Comparison of ENCODE assay signal across 9 cellular contexts in genomic region chr14:65850429-65851145, GRCh38.
A peak's percentile ranks its signal among the peaks of the same experiment; 100 is the strongest.
DNase-seq lines count a peak whose midpoint lies in the region; ATAC-seq and TF ChIP-seq lines count a peak whose summit lies in the region.
"Had no signal": no experiment of that assay in that cellular context is flagged by ENCODE, and none has a peak within 500 bp of the region (broad histone marks: within the 10 kb centered on the region; RNA-seq: fewer than 3 reads in every experiment).

No MANE protein-coding gene starts in this region.

- no peak overlapping the region for H3K4me3 ChIP-seq in lower lobe of right lung
- no peak overlapping the region for H3K4me3 ChIP-seq in transverse colon
- H3K4me3 ChIP-seq: heart left ventricle had no signal

- no peak for TF ChIP-seq EP300 in transverse colon (IDR thresholded peaks at IDR 0.05; ENCODE audit: low read depth)

- TF ChIP-seq CTCF in activated CD8-positive, alpha-beta T cell treated with anti-CD3 and anti-CD28 coated beads for 36 hours (IDR thresholded peaks at IDR 0.05), result no peak
- TF ChIP-seq CTCF in lower lobe of right lung (IDR thresholded peaks at IDR 0.05), result no peak
- no peak for TF ChIP-seq CTCF in transverse colon (IDR thresholded peaks at IDR 0.05)

- no peaks in the 10 kb centered on the region for H3K27me3 ChIP-seq in lower lobe of right lung (ENCODE audit: low read depth)
- H3K27me3 ChIP-seq in transverse colon, result no peaks in the 10 kb centered on the region
- H3K27me3 ChIP-seq: heart left ventricle had no signal

- no peaks in the 10 kb centered on the region for H3K27me3 Mint-ChIP-seq in activated CD8-positive, alpha-beta T cell treated with anti-CD3 and anti-CD28 coated beads for 36 hours

- H3K9me3 Mint-ChIP-seq in activated CD8-positive, alpha-beta T cell treated with anti-CD3 and anti-CD28 coated beads for 36 hours, result peaks cover 33% of the 10 kb centered on the region

- DNase-seq in activated gamma-delta T cell treated with Interleukin-2 at 50 U/mL for 16 hours (peak; percentile 56), activated gamma-delta T cell (lab: John Stamatoyannopoulos, UW) (no peak), lower lobe of right lung (no peak), transverse colon (peak; percentile 14), posterior vena cava (ENCODE audit: low spot score) (no peak), ecto neural progenitor cell (ENCODE audit: low spot score) (no peak), NCI-H1105 treated with DMSO at 0.1 percent for 48 hours (lab: John Stamatoyannopoulos, UW) (no peak)
- peak; percentile 81 for DNase-seq in activated CD8-positive, alpha-beta T cell treated with anti-CD3 and anti-CD28 coated beads for 36 hours
- DNase-seq: heart left ventricle had no signal

- no peak overlapping the region for H3K27ac ChIP-seq in lower lobe of right lung
- no peak overlapping the region for H3K27ac ChIP-seq in transverse colon

- intact Hi-C loops in activated CD8-positive, alpha-beta T cell treated with anti-CD3 and anti-CD28 coated beads for 36 hours (cut with micrococcal nuclease), result no loop called here
- intact Hi-C loops in lower lobe of right lung (cut with DNase I) (no loop called here), transverse colon (cut with DNase I; ENCODE audit: low total_unique reads) (no loop called here), posterior vena cava (cut with DNase I) (no loop called here)

- no peaks in the 10 kb centered on the region for H3K36me3 ChIP-seq in lower lobe of right lung
- no peaks in the 10 kb centered on the region for H3K36me3 ChIP-seq in transverse colon
- H3K36me3 ChIP-seq: heart left ventricle had no signal

- WGBS in transverse colon (ENCODE audit: low coverage in 1 of 2), 2 donors, result 74 to 77% methylated on average over 3 to 10 of the region's 10 CpGs

- H3K4me1 Mint-ChIP-seq in activated CD8-positive, alpha-beta T cell treated with anti-CD3 and anti-CD28 coated beads for 36 hours (ENCODE audit: low read depth), result peaks cover 43% of the 10 kb centered on the region

- CTCF ChIA-PET in activated CD8-positive, alpha-beta T cell treated with anti-CD3 and anti-CD28 coated beads for 36 hours (lab: Charles Lee), result interaction anchor here (1.0 to 1.4 kb wide), 2 partner anchors 57 to 110 kb away, joined by 3 to 5 read pairs; no protein-coding TSS in a partner anchor

- H3K4me3 Mint-ChIP-seq in activated CD8-positive, alpha-beta T cell treated with anti-CD3 and anti-CD28 coated beads for 36 hours, result no peak overlapping the region

- H3K9me3 ChIP-seq in lower lobe of right lung (no peaks in the 10 kb centered on the region), transverse colon (no peaks in the 10 kb centered on the region)
- H3K9me3 ChIP-seq: heart left ventricle had no signal

- ATAC-seq in activated CD8-positive, alpha-beta T cell treated with anti-CD3 and anti-CD28 coated beads for 36 hours, result peak; percentile 81
- peak; percentile 49 to 66 for ATAC-seq in lower lobe of right lung
- ATAC-seq: heart left ventricle had no signal

- POLR2A ChIA-PET in activated CD8-positive, alpha-beta T cell treated with anti-CD3 and anti-CD28 coated beads for 36 hours (lab: Charles Lee), result interaction anchor here (1.8 kb wide), 1 partner anchor 19 kb away, joined by 3 read pairs; no protein-coding TSS in a partner anchor

- peak overlapping the region; percentile 80 for H3K27ac Mint-ChIP-seq in activated CD8-positive, alpha-beta T cell treated with anti-CD3 and anti-CD28 coated beads for 36 hours

- peaks cover 12% of the 10 kb centered on the region for H3K36me3 Mint-ChIP-seq in activated CD8-positive, alpha-beta T cell treated with anti-CD3 and anti-CD28 coated beads for 36 hours (ENCODE audit: low read depth)

- TF ChIP-seq POLR2A in transverse colon (IDR thresholded peaks at IDR 0.05), result no peak

- H3K4me1 ChIP-seq in lower lobe of right lung (no peaks in the 10 kb centered on the region), transverse colon (no peaks in the 10 kb centered on the region)

- in situ Hi-C loops in transverse colon (cut with MboI; ENCODE audit: low pct_ligation_motif_present in 1 of 4, low pct_unique_long_range_greater_than_20kb in 1 of 4, low sequenced_read_pairs in 3 of 4), result no loop called here

Comparison
In these comparisons a context has a peak if more than half of its experiments do, and no peak if none do; other contexts are left out.
1. DNase-seq: peak in activated gamma-delta T cell treated with Interleukin-2 at 50 U/mL for 16 hours (single experiment), activated CD8-positive, alpha-beta T cell treated with anti-CD3 and anti-CD28 coated beads for 36 hours (single experiment) and transverse colon (single experiment); none in activated gamma-delta T cell (single experiment), lower lobe of right lung (single experiment), posterior vena cava (single experiment), ecto neural progenitor cell (single experiment) and NCI-H1105 treated with DMSO at 0.1 percent for 48 hours (single experiment).